ENCODE assay signal across 1 cellular context in genomic region chr5:132227485-132228240, GRCh38.
TF ChIP-seq lines count a peak whose summit lies in the region.

Gene P4HA2 (minus strand): TSS chr5:132227853. CDS start chr5:132218626, 9,227 bp downstream.

TF ChIP-seq in GM12878, 131 proteins besides CTCF, POLR2A, EP300 and RAD21 (continued from another document):
- TF ChIP-seq NKRF (conservative IDR thresholded peaks at IDR 0.05), result 0 out of 2 replicates have a peak, but pooled peaks have one; percentile 47
- peak; percentile 69; the same call in 1 of the 2 replicates for TF ChIP-seq LARP7 (IDR thresholded peaks at IDR 0.05)
- 0 out of 2 replicates have a peak, but pooled peaks have one; percentile 38 for TF ChIP-seq RB1 (IDR thresholded peaks at IDR 0.05; ENCODE audit: borderline replicate concordance)
- 0 out of 2 replicates have a peak, but pooled peaks have one; percentile 29 for TF ChIP-seq BACH1 (IDR thresholded peaks at IDR 0.05; ENCODE audit: borderline replicate concordance)
- TF ChIP-seq CREB1 (IDR thresholded peaks at IDR 0.05; ENCODE audit: low read depth), result no peak
- no peak for TF ChIP-seq CHD2 (IDR thresholded peaks at IDR 0.05; ENCODE audit: borderline replicate concordance, low read depth, low read length)
- TF ChIP-seq NR2C1 (IDR thresholded peaks at IDR 0.05), result 0 out of 2 replicates have a peak, but pooled peaks have one; percentile 7
- TF ChIP-seq GATAD2B (conservative IDR thresholded peaks at IDR 0.05; ENCODE audit: low read depth), result peak; percentile 82
- no peak for TF ChIP-seq WRNIP1 (IDR thresholded peaks at IDR 0.05; ENCODE audit: borderline replicate concordance, low read depth, low read length)
- peak; percentile 77 for TF ChIP-seq IKZF1 (conservative IDR thresholded peaks at IDR 0.05)
- TF ChIP-seq CREM (IDR thresholded peaks at IDR 0.05; ENCODE audit: low read depth), result no peak
- 0 out of 2 replicates have a peak, but pooled peaks have one; percentile 56 for TF ChIP-seq NR2F1 (conservative IDR thresholded peaks at IDR 0.05)
- TF ChIP-seq HSF1 (IDR thresholded peaks at IDR 0.05; ENCODE audit: low read depth, low read length), result peak; percentile 78
- TF ChIP-seq MXI1 (IDR thresholded peaks at IDR 0.05; ENCODE audit: low read depth, low read length), result peak; percentile 47
- TF ChIP-seq ZNF207 (IDR thresholded peaks at IDR 0.05; ENCODE audit: borderline replicate concordance), result no peak
- TF ChIP-seq POLR2AphosphoS2 (IDR thresholded peaks at IDR 0.05; ENCODE audit: low read depth, low read length), result peak; percentile 69
- TF ChIP-seq ASH2L (IDR thresholded peaks at IDR 0.05; ENCODE audit: borderline replicate concordance, low read depth), result no peak
- peak; percentile 45; the same call in 1 of the 2 replicates for TF ChIP-seq MAX (IDR thresholded peaks at IDR 0.05; ENCODE audit: low read depth, low read length)
- TF ChIP-seq DPF2 (IDR thresholded peaks at IDR 0.05), result 0 out of 2 replicates have a peak, but pooled peaks have one; percentile 65
- TF ChIP-seq TARDBP (IDR thresholded peaks at IDR 0.05; ENCODE audit: borderline replicate concordance), result no peak
- TF ChIP-seq BHLHE40 (IDR thresholded peaks at IDR 0.05; ENCODE audit: borderline replicate concordance in 1 of 2, low read depth in 2 of 2, low read length in 1 of 2), result peak in 1 of 2 experiments; percentile 85; a peak in 2 of 4 replicates
- TF ChIP-seq SMARCA5 (IDR thresholded peaks at IDR 0.05), result peak; percentile 77
- no peak for TF ChIP-seq ZBTB33 (IDR thresholded peaks at IDR 0.05)
- no peak for TF ChIP-seq CUX1 (IDR thresholded peaks at IDR 0.05; ENCODE audit: insufficient replicate concordance, low read depth, low read length)
- no peak for TF ChIP-seq ATF2 (IDR thresholded peaks at IDR 0.05; ENCODE audit: low read length)
- TF ChIP-seq NFIC (IDR thresholded peaks at IDR 0.05; ENCODE audit: low read depth, low read length), result no peak
- TF ChIP-seq TAF1 (IDR thresholded peaks at IDR 0.05; ENCODE audit: borderline replicate concordance, low read depth, low read length), result no peak
- TF ChIP-seq SUZ12 (IDR thresholded peaks at IDR 0.05; ENCODE audit: unreplicated experiment), result no peak
- TF ChIP-seq ZNF687 (IDR thresholded peaks at IDR 0.05), result peak; percentile 86; the same call in 1 of the 2 replicates
